ENCODE assay signal across 8 cellular contexts in the genomic region with DNA sequence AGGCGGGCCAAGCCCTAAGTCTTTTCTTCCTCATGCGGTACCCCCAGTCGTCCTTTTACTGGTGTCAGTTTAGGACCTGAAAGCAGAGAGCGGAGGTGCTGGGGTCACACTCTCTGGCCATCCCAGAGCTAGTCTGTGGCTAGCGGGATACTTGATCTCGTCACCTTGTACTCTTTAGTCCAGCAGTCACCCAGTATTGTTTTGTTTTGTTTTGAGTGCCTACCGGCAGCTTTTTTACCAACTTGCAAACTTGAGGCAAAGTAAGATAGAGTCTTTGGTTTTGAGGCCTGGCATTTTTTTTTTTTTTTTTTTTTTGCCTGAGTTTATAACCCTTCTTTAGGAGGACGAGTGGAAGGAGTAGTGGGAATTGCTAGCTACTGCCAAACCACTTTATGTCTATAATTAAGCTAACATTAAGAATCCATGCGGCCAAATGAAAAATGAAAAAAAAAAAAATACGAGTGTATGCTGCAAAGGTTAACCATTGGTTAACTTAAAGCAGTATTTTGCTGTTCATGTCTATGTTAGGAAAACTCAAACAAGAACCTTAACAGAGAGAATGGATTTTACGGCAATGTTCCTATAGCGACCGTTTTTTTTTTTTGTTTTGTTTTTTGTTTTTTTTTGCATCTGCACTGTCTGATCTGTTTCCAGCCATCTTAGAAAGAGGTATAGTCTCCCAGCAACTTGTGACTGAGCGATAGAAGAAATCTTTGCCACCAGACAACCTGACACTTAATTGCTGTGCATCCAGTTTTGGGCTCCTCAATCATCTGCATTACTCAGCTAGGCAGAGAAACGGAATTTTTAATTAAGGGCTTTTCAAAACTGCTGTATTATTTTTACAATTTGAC. TPM values are rescaled to one million over a fixed set of nuclear protein-coding genes. Genes with fewer than 3 reads are reported as not detected.
A peak's percentile ranks its signal among the peaks of the same experiment; 100 is the strongest.
DNase-seq lines count a peak whose midpoint lies in the region; ATAC-seq, FAIRE-seq and TF ChIP-seq lines count a peak whose summit lies in the region.

No MANE protein-coding gene starts in this region.

- in situ Hi-C loops in Caki2 (cut with HindIII; ENCODE audit: low pct_unique_long_range_greater_than_20kb, low sequenced_read_pairs) = no loop called here

- intact Hi-C loops in right lobe of liver (cut with DNase I) = no loop called here
- intact Hi-C loops in posterior vena cava (cut with DNase I) = no loop called here

- H3K27me3 ChIP-seq in MG63 (no peaks in the 10 kb centered on the region), bronchial epithelial cell (ENCODE audit: control insufficient read depth, insufficient read depth, low read length) (no peaks in the 10 kb centered on the region), right lobe of liver (no peaks in the 10 kb centered on the region)

- TF ChIP-seq POLR2A in right lobe of liver (IDR thresholded peaks at IDR 0.05) = no peak

- H3K36me3 ChIP-seq in MG63 = peaks cover 8% of the 10 kb centered on the region
- no peaks in the 10 kb centered on the region for H3K36me3 ChIP-seq in bronchial epithelial cell (ENCODE audit: control insufficient read depth, insufficient read depth, low read length)
- peaks cover 0 to 4% (median 0%) of the 10 kb centered on the region in 4 donors for H3K36me3 ChIP-seq in right lobe of liver
- H3K36me3 ChIP-seq in urinary bladder (ENCODE audit: insufficient read depth) = peaks cover 1% of the 10 kb centered on the region

- FAIRE-seq in bronchial epithelial cell (lab: Jason Lieb, UNC) = no peak

- H3K9me3 ChIP-seq in MG63 = no peaks in the 10 kb centered on the region
- no peaks in the 10 kb centered on the region for H3K9me3 ChIP-seq in right lobe of liver

- 1% methylated on average over 12 of the region's 15 CpGs for WGBS in right lobe of liver (ENCODE audit: insufficient coverage, low coverage, low lambda C conversion rate, missing lambda C conversion rate)
- WGBS in urinary bladder = 2% methylated on average over 15 of the region's 15 CpGs

- H3K4me1 ChIP-seq in right lobe of liver = peaks cover 0 to 47% (median 13%) of the 10 kb centered on the region in 4 donors
- peaks cover 2% of the 10 kb centered on the region for H3K4me1 ChIP-seq in urinary bladder (ENCODE audit: insufficient read depth)

- H3K27ac ChIP-seq in right lobe of liver (peak overlapping the region; percentile 90 to 96 (median 93)), urinary bladder (ENCODE audit: low read depth) (peak overlapping the region; percentile 94)

- H3K4me3 ChIP-seq in MG63 (peak overlapping the region; percentile 87), bronchial epithelial cell (ENCODE audit: low read depth, low read length) (peak overlapping the region; percentile 98), right lobe of liver (peak overlapping the region; percentile 81 to 85 (median 84)), urinary bladder (ENCODE audit: low read depth, low read length) (peak overlapping the region; percentile 81)

- DNase-seq in Caki2 (ENCODE audit: low read depth) = peak; percentile 16
- peak; percentile 13 for DNase-seq in MG63
- DNase-seq in bronchial epithelial cell (ENCODE audit: low read depth) = peak; percentile 17
- no peak for DNase-seq in right lobe of liver
- DNase-seq in posterior vena cava (ENCODE audit: low spot score) = no peak
- DNase-seq in NCI-H1694 treated with DMSO at 0.1 percent for 48 hours (lab: John Stamatoyannopoulos, UW) = no peak

- TF ChIP-seq CTCF in bronchial epithelial cell (IDR thresholded peaks at IDR 0.05; ENCODE audit: insufficient read depth, low read length, severe bottlenecking) (no peak), right lobe of liver (IDR thresholded peaks at IDR 0.05) (no peak)

- ATAC-seq in GM21529 (IDR thresholded peaks at IDR 0.05; ENCODE audit: unreplicated experiment) (peak; percentile 10), right lobe of liver (peak; percentile 6 to 11 (median 10))

RNA-seq across cellular contexts. Expression of a gene that starts 56.8 kb away (rescaled TPM):
- total RNA-seq in Caki2 (2014; rRNA removed; shearing (Covaris generic); ENCODE audit: low replicate concordance) = not detected in 2 replicates
- total RNA-seq in MG63 (2014; rRNA removed; shearing (Covaris generic); ENCODE audit: low replicate concordance) = not detected in 2 replicates
- total RNA-seq in bronchial epithelial cell (not detected in 2 replicates), right lobe of liver (not detected), urinary bladder (not detected), posterior vena cava (not detected)
- not detected for polyA plus RNA-seq in urinary bladder

Comparison
In these comparisons a context has a peak if more than half of its experiments do, and no peak if none do; other contexts are left out.
1. DNase-seq: peak in Caki2 (single experiment), MG63 (single experiment) and bronchial epithelial cell (single experiment); none in right lobe of liver (0 of 3), posterior vena cava (single experiment) and NCI-H1694 treated with DMSO at 0.1 percent for 48 hours (single experiment).
2. Peak in every context shown above with its lines, with median percentiles within 50 percentile points of each other: H3K4me3 ChIP-seq.